ENCODE assay signal across 19 cellular contexts in the genomic region with DNA sequence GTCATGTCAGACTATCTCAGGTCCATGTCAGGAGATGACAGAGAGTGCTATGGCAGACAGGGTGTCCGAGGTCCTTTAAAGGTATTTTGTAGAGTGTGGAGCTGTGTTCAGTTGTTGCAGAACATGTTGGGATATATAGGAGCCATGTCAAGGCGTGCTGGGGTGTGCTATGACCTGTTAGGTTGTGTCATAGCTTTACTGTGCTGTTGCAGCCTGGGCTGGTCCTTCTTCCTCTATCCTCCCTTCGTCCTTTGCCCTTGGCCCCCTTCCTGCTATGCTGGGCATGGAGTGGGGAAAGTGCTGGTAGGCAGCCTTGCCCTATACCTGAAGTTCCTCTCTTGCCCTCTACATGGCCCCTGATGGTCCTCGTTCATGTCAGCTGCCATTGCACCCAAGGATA. TPM values are rescaled to one million over a fixed set of nuclear protein-coding genes. Genes with fewer than 3 reads are reported as not detected.
"Had no signal": no experiment of that assay in that cellular context is flagged by ENCODE, and none has a peak within 500 bp of the region (broad histone marks: within the 10 kb centered on the region; RNA-seq: fewer than 3 reads in every experiment).

No MANE protein-coding gene starts in this region.

RNA-seq across cellular contexts. Expression of a gene that starts 7.0 kb away (rescaled TPM):
- total RNA-seq: chondrocyte, dermis microvascular lymphatic vessel endothelial cell, endodermal cell, glomerular endothelial cell, kidney epithelial cell, lung microvascular endothelial cell, mesothelial cell of epicardium, myocyte had no signal

RNA-seq across cellular contexts. Expression of a gene that starts 39.2 kb away (rescaled TPM):
- total RNA-seq: chondrocyte, dermis microvascular lymphatic vessel endothelial cell, endodermal cell, glomerular endothelial cell, kidney epithelial cell, left ventricle myocardium inferior, lung microvascular endothelial cell, mesothelial cell of epicardium, myocyte had no signal

RNA-seq across cellular contexts. Expression of a gene that starts 48.0 kb away (rescaled TPM):
- total RNA-seq: chondrocyte, colonic mucosa, dermis microvascular lymphatic vessel endothelial cell, endodermal cell, esophagus squamous epithelium, gastrocnemius medialis, glomerular endothelial cell, heart right ventricle, kidney epithelial cell, left cardiac atrium, left ventricle myocardium inferior, lower leg skin, lower lobe of right lung, lung microvascular endothelial cell, mesenteric fat pad, mesothelial cell of epicardium, mucosa of descending colon, myocyte had no signal
- polyA plus RNA-seq: heart right ventricle, keratinocyte had no signal

RNA-seq across cellular contexts. Expression of a gene that starts 57.9 kb away (rescaled TPM):
- total RNA-seq: chondrocyte, colonic mucosa, dermis microvascular lymphatic vessel endothelial cell, endodermal cell, esophagus squamous epithelium, gastrocnemius medialis, glomerular endothelial cell, heart right ventricle, kidney epithelial cell, left cardiac atrium, left ventricle myocardium inferior, lower leg skin, lower lobe of right lung, lung microvascular endothelial cell, mesenteric fat pad, mesothelial cell of epicardium, mucosa of descending colon, myocyte had no signal
- polyA plus RNA-seq: heart right ventricle, keratinocyte had no signal
